ENCODE assay signal across 16 cellular contexts in the genomic region with DNA sequence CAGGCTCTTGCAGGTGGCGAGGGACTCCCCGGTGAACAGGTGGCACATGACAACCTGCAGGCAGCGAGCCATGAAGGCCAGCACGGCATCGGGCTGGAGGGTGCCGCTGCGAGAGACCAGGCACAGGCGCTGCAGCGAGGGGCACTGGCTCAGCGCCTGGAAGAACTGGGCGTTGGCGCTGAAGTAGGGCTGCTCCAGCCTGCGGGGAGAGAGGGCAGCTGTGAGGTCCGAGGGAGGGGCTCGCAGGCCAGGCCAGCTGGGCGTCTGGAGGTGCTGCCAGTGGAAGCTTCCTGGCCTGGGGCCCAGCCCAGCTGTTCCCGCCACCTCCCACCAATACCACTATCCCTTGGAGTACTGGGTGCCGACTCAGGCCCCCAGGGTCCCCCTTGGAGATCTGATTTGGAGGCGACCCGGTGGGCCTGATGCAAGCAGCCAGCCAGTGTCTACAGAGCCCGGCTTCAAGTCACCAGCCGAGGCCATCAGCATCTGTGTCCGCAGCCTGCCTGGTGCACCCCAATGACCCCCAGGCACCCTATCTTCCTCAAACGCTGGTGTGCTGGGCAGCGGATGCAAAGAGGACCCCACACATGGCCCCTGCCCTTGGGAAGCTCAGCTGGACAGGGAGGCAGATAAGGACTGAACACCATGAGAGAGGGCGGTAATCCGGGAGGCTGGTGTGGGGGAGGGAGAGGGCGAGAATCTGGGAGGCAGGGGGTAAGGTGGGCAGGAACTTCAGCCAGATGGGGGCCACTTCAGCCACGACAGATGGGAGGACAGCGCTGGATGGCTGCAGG. TPM values are rescaled to one million over a fixed set of nuclear protein-coding genes. Genes with fewer than 3 reads are reported as not detected.
DNase-seq lines count a peak whose midpoint lies in the region; ATAC-seq and TF ChIP-seq lines count a peak whose summit lies in the region.
"Had no signal": no experiment of that assay in that cellular context is flagged by ENCODE, and none has a peak within 500 bp of the region (broad histone marks: within the 10 kb centered on the region; RNA-seq: fewer than 3 reads in every experiment).

No MANE protein-coding gene starts in this region.

- peaks cover 54% of the 10 kb centered on the region for H3K4me1 Mint-ChIP-seq in stimulated activated memory B cell treated with anti-CD40 and anti-IgM and Interleukin-4, amounts not matched to agents 10 μg/mL and 1 μg/mL and 100 μg/mL, for 72 hours
- peaks cover 32% of the 10 kb centered on the region for H3K4me1 Mint-ChIP-seq in activated CD4-positive, alpha-beta T cell treated with anti-CD3 and anti-CD28 coated beads for 36 hours

- H3K27me3 ChIP-seq in dorsolateral prefrontal cortex, result no peaks in the 10 kb centered on the region
- H3K27me3 ChIP-seq: brain microvascular endothelial cell had no signal

- no peaks in the 10 kb centered on the region for H3K9me3 Mint-ChIP-seq in stimulated activated memory B cell treated with anti-CD40 and anti-IgM and Interleukin-4, amounts not matched to agents 10 μg/mL and 1 μg/mL and 100 μg/mL, for 72 hours
- H3K9me3 Mint-ChIP-seq in activated CD4-positive, alpha-beta T cell treated with anti-CD3 and anti-CD28 coated beads for 36 hours (ENCODE audit: low read depth), result no peaks in the 10 kb centered on the region
- H3K9me3 Mint-ChIP-seq: activated T-helper 2 cell treated with anti-CD3 and anti-CD28 coated beads, Interferon-gamma antibody, Interleukin-2, Interleukin-4, amounts not matched to agents 10 μg/mL and 5 μg/mL and 100 μg/mL, durations not matched to agents 14 hours and 24 hours and 36 hours; CD14-positive monocyte; T-helper 1 cell treated with Interleukin-12 subunit alpha and Interleukin-12 subunit beta and Interleukin-4 antibody, amounts not matched to agents 30 μg/mL and 1 μg/mL, for 36 hours had no signal

- peak overlapping the region in 1 of 59 donors; percentile 8 for H3K4me3 ChIP-seq in dorsolateral prefrontal cortex

- CTCF ChIA-PET in activated CD4-positive, alpha-beta T cell treated with anti-CD3 and anti-CD28 coated beads for 36 hours (lab: Charles Lee), result interaction anchor here (2.1 kb wide), 1 partner anchor 174 kb away, joined by 5 read pairs; no protein-coding TSS in a partner anchor

- no peak overlapping the region for H3K4me3 Mint-ChIP-seq in stimulated activated memory B cell treated with anti-CD40 and anti-IgM and Interleukin-4, amounts not matched to agents 10 μg/mL and 1 μg/mL and 100 μg/mL, for 72 hours
- no peak overlapping the region for H3K4me3 Mint-ChIP-seq in activated CD4-positive, alpha-beta T cell treated with anti-CD3 and anti-CD28 coated beads for 36 hours
- H3K4me3 Mint-ChIP-seq: T-helper 1 cell treated with Interleukin-12 subunit alpha and Interleukin-12 subunit beta and Interleukin-4 antibody, amounts not matched to agents 30 μg/mL and 1 μg/mL, for 36 hours had no signal

- peak overlapping the region in 38 of 59 donors; percentile 5 to 74 (median 40) for H3K27ac ChIP-seq in dorsolateral prefrontal cortex
- H3K27ac ChIP-seq: brain microvascular endothelial cell had no signal

- ATAC-seq in stimulated activated memory B cell treated with anti-CD40 and anti-IgM and Interleukin-4, amounts not matched to agents 10 μg/mL and 1 μg/mL and 100 μg/mL, for 72 hours, result no peak
- ATAC-seq in GM19467 (IDR thresholded peaks at IDR 0.05; ENCODE audit: unreplicated experiment) (no peak), HG03457 (IDR thresholded peaks at IDR 0.05; ENCODE audit: unreplicated experiment) (no peak)
- ATAC-seq in activated CD4-positive, alpha-beta T cell treated with anti-CD3 and anti-CD28 coated beads for 36 hours, result no peak

- peak overlapping the region; percentile 56 for H3K27ac Mint-ChIP-seq in stimulated activated memory B cell treated with anti-CD40 and anti-IgM and Interleukin-4, amounts not matched to agents 10 μg/mL and 1 μg/mL and 100 μg/mL, for 72 hours
- H3K27ac Mint-ChIP-seq in activated CD4-positive, alpha-beta T cell treated with anti-CD3 and anti-CD28 coated beads for 36 hours, result no peak overlapping the region
- H3K27ac Mint-ChIP-seq: activated T-helper 2 cell treated with anti-CD3 and anti-CD28 coated beads, Interferon-gamma antibody, Interleukin-2, Interleukin-4, amounts not matched to agents 10 μg/mL and 5 μg/mL and 100 μg/mL, durations not matched to agents 14 hours and 24 hours and 36 hours; progenitor cell of endocrine pancreas; T-helper 1 cell treated with Interleukin-12 subunit alpha and Interleukin-12 subunit beta and Interleukin-4 antibody, amounts not matched to agents 30 μg/mL and 1 μg/mL, for 36 hours had no signal

- TF ChIP-seq CTCF in dorsolateral prefrontal cortex (IDR thresholded peaks at IDR 0.05 in 54 of 56, conservative IDR thresholded peaks at IDR 0.05 in 2 of 56; ENCODE audit: low read depth in 1 of 56, partially characterized antibody in 56 of 56), result no peak

- DNase-seq in H4 (ENCODE audit: low spot score), result peak; percentile 25
- DNase-seq in NCI-H2171 treated with DMSO at 0.1 percent for 48 hours (lab: John Stamatoyannopoulos, UW), result peak; percentile 55
- peak in 1 of 10 donors; percentile 54 for DNase-seq in dorsolateral prefrontal cortex
- DNase-seq in NCI-H1436 treated with DMSO at 0.1 percent for 48 hours (lab: John Stamatoyannopoulos, UW), result no peak
- DNase-seq in activated CD4-positive, alpha-beta T cell treated with anti-CD3 and anti-CD28 coated beads for 36 hours, result no peak
- DNase-seq: activated CD4-positive, alpha-beta T cell treated with anti-CD3 and anti-CD28 coated beads, Interleukin-2, amount 50 U/mL, for 1 hour; brain microvascular endothelial cell; stimulated activated CD4-positive, alpha-beta T cell treated with anti-CD3 and anti-CD28 coated beads, Interleukin-2, amount 100 ng/mL, for 24 hours; stimulated activated naive CD4-positive, alpha-beta T cell had no signal

- H3K36me3 Mint-ChIP-seq in stimulated activated memory B cell treated with anti-CD40 and anti-IgM and Interleukin-4, amounts not matched to agents 10 μg/mL and 1 μg/mL and 100 μg/mL, for 72 hours, result peaks cover 14% of the 10 kb centered on the region
- no peaks in the 10 kb centered on the region for H3K36me3 Mint-ChIP-seq in activated CD4-positive, alpha-beta T cell treated with anti-CD3 and anti-CD28 coated beads for 36 hours (ENCODE audit: low read depth)

- H3K27me3 Mint-ChIP-seq in stimulated activated memory B cell treated with anti-CD40 and anti-IgM and Interleukin-4, amounts not matched to agents 10 μg/mL and 1 μg/mL and 100 μg/mL, for 72 hours, result no peaks in the 10 kb centered on the region
- H3K27me3 Mint-ChIP-seq in activated CD4-positive, alpha-beta T cell treated with anti-CD3 and anti-CD28 coated beads for 36 hours, result no peaks in the 10 kb centered on the region
- H3K27me3 Mint-ChIP-seq: progenitor cell of endocrine pancreas had no signal

- intact Hi-C loops in dorsolateral prefrontal cortex (cut with DNase I), result loop anchor here (5.0 to 10.0 kb wide), 2 partner anchors 186 to 293 kb away; partner anchors contain the start of gene RNF216 (in 1 of the 2)
- intact Hi-C loops in activated CD4-positive, alpha-beta T cell treated with anti-CD3 and anti-CD28 coated beads for 36 hours (cut with DNase I, micrococcal nuclease), result no loop called here

- POLR2A ChIA-PET in activated CD4-positive, alpha-beta T cell treated with anti-CD3 and anti-CD28 coated beads for 36 hours (lab: Charles Lee), result no interaction called here

RNA-seq across cellular contexts. Expression of gene FBXL18, which starts 22.2 kb away (rescaled TPM):
- total RNA-seq in H4 (2014; rRNA removed; shearing (Covaris generic)), result 7.3 and 8.9 TPM in 2 replicates
- 10 to 100 TPM; 18.6 to 56.8 (median 38.8) TPM for total RNA-seq in dorsolateral prefrontal cortex
- total RNA-seq in activated CD4-positive, alpha-beta T cell treated with anti-CD3 and anti-CD28 coated beads for 36 hours, result 1 to 10 TPM; 8.5 to 9.1 TPM

RNA-seq across cellular contexts. Expression of gene ACTB, which starts 39.0 kb away (rescaled TPM):
- 4,047 and 4,905 TPM in 2 replicates for total RNA-seq in H4 (2014; rRNA removed; shearing (Covaris generic))
- total RNA-seq in dorsolateral prefrontal cortex, result 1,000 to 10,000 TPM; 1,366 to 3,291 (median 2,449) TPM
- total RNA-seq in activated CD4-positive, alpha-beta T cell treated with anti-CD3 and anti-CD28 coated beads for 36 hours, result over 10,000 TPM in 1 of 2 experiments, 1,000 to 10,000 TPM in 1; 9,205 to 11,516 TPM

Comparison
In these comparisons a context has a peak if more than half of its experiments do, and no peak if none do; other contexts are left out.
1. DNase-seq: peak in H4 (single experiment) and NCI-H2171 treated with DMSO at 0.1 percent for 48 hours (single experiment); none in NCI-H1436 treated with DMSO at 0.1 percent for 48 hours (single experiment) and activated CD4-positive, alpha-beta T cell treated with anti-CD3 and anti-CD28 coated beads for 36 hours (single experiment).
2. intact Hi-C loops: an anchor here in dorsolateral prefrontal cortex (5.0 to 10.0 kb wide); none called in activated CD4-positive, alpha-beta T cell treated with anti-CD3 and anti-CD28 coated beads for 36 hours.